ENCODE assay signal across 1 cellular context in the genomic region with DNA sequence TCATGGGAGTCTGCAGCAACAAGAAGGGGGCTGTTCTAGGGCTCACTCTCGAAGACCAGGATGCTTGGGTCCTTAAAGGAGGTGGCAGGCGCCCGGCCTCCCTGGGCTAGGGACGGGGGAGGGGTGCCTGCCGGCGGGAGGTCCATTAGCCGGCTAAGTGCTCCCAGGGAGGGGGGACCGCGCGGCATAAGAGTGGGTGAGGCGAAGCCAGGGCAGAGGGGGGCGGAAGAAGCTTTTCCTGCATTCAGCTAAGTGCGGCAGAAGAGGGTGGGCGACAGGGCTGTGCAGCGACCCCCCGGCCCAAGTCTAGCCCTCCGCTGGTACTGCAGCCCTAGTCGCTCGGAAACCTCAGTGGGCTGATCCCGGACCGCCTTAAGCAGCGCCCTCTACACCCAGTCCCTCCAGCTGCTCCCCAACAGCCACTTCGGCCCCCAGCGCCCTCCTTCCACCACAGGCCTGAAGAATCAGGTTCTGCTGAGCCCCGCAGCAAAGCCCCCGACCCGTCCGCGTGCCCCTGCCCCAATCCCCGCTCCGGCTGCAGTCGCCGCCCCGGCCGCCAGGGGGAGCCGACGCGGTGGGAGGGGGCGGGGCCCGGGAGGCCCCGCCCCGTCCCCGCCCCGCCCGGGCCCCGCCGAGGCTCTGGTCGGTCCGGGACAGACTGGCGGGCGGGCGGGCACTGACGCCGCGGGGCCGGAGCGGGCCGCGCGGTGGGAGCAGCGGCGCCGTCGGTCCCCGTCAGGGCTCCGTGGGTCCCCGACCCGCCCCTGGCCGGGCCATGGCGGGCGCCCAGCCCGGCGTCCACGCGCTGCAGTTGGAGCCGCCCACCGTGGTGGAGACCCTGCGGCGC.
TF ChIP-seq lines count a peak whose summit lies in the region.

A gene (plus strand): TSS at position 656 of the 847 bp plus-strand sequence. CDS start 120 bp downstream, at position 776.

TF ChIP-seq in HEK293, 187 proteins besides CTCF, POLR2A, EP300 and RAD21 (continued from another document):
- TF ChIP-seq, protein P1, sequence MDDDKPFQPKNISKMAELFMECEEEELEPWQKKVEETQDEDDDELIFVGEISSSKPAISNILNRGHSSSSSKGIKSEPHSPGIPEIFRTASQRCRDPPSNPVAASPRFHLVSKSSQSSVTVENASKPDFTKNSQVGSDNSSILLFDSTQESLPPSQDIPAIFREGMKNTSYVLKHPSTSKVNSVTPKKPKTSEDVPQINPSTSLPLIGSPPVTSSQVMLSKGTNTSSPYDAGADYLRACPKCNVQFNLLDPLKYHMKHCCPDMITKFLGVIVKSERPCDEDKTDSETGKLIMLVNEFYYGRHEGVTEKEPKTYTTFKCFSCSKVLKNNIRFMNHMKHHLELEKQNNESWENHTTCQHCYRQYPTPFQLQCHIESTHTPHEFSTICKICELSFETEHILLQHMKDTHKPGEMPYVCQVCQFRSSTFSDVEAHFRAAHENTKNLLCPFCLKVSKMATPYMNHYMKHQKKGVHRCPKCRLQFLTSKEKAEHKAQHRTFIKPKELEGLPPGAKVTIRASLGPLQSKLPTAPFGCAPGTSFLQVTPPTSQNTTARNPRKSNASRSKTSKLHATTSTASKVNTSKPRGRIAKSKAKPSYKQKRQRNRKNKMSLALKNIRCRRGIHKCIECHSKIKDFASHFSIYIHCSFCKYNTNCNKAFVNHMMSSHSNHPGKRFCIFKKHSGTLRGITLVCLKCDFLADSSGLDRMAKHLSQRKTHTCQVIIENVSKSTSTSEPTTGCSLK (tag by site-specific recombination; IDR thresholded peaks at IDR 0.05) = no peak
- no peak for TF ChIP-seq SCRT1 (tag by site-specific recombination; IDR thresholded peaks at IDR 0.05; ENCODE audit: borderline replicate concordance)
- no peak for TF ChIP-seq ZNF214 (tag by site-specific recombination; IDR thresholded peaks at IDR 0.05; ENCODE audit: borderline replicate concordance)
- TF ChIP-seq, protein P2, sequence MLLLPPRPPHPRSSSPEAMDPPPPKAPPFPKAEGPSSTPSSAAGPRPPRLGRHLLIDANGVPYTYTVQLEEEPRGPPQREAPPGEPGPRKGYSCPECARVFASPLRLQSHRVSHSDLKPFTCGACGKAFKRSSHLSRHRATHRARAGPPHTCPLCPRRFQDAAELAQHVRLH (tag by site-specific recombination; IDR thresholded peaks at IDR 0.05) = no peak
- TF ChIP-seq ZNF311 (tag by site-specific recombination; IDR thresholded peaks at IDR 0.05; ENCODE audit: borderline replicate concordance) = no peak
- no peak for TF ChIP-seq GLI2 (tag by site-specific recombination; IDR thresholded peaks at IDR 0.05; ENCODE audit: borderline replicate concordance, low read depth)
- TF ChIP-seq RBAK (tag by site-specific recombination; IDR thresholded peaks at IDR 0.05) = no peak
- no peak for TF ChIP-seq ZNF133 (tag by site-specific recombination; IDR thresholded peaks at IDR 0.05)
- TF ChIP-seq, protein P3, sequence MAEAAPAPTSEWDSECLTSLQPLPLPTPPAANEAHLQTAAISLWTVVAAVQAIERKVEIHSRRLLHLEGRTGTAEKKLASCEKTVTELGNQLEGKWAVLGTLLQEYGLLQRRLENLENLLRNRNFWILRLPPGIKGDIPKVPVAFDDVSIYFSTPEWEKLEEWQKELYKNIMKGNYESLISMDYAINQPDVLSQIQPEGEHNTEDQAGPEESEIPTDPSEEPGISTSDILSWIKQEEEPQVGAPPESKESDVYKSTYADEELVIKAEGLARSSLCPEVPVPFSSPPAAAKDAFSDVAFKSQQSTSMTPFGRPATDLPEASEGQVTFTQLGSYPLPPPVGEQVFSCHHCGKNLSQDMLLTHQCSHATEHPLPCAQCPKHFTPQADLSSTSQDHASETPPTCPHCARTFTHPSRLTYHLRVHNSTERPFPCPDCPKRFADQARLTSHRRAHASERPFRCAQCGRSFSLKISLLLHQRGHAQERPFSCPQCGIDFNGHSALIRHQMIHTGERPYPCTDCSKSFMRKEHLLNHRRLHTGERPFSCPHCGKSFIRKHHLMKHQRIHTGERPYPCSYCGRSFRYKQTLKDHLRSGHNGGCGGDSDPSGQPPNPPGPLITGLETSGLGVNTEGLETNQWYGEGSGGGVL (tag by site-specific recombination; IDR thresholded peaks at IDR 0.05) = peak; percentile 66; the same call in 1 of the 2 replicates
- TF ChIP-seq ZNF2 (tag by site-specific recombination; IDR thresholded peaks at IDR 0.05) = no peak
- TF ChIP-seq, protein P4, sequence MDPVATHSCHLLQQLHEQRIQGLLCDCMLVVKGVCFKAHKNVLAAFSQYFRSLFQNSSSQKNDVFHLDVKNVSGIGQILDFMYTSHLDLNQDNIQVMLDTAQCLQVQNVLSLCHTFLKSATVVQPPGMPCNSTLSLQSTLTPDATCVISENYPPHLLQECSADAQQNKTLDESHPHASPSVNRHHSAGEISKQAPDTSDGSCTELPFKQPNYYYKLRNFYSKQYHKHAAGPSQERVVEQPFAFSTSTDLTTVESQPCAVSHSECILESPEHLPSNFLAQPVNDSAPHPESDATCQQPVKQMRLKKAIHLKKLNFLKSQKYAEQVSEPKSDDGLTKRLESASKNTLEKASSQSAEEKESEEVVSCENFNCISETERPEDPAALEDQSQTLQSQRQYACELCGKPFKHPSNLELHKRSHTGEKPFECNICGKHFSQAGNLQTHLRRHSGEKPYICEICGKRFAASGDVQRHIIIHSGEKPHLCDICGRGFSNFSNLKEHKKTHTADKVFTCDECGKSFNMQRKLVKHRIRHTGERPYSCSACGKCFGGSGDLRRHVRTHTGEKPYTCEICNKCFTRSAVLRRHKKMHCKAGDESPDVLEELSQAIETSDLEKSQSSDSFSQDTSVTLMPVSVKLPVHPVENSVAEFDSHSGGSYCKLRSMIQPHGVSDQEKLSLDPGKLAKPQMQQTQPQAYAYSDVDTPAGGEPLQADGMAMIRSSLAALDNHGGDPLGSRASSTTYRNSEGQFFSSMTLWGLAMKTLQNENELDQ (tag by site-specific recombination; IDR thresholded peaks at IDR 0.05; ENCODE audit: low read depth) = no peak
